Comparison of ENCODE assay signal across 31 cellular contexts in the genomic region with DNA sequence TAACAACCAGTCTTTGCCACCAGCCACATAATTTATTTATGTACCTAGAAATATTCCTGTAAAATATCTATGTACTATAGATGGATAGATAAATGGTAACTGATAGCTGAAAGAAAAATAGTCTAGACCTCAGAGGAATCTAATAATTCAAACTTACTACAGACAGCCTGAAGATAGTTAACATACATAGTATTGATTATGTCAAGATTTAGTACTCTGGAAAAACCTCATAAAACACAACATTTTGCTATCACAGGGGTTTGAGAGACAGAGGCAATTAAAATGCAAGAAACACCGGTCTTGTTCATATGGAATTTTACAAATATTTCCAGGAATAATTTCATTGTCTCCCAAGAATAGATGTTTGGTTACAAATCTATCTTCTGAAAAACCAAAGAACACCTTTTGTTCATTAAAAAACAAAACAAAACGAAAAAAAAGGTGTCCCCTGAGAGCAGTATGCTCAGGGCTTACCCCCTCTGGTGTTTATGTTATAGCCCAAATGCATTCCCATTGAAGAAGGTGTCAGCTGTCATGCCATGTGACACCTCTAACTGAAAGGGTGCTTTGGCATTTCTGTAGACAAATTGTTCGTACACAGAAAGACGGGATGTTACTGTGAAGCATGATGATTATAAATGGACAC.
"Had no signal": no experiment of that assay in that cellular context is flagged by ENCODE, and none has a peak within 500 bp of the region (broad histone marks: within the 10 kb centered on the region; RNA-seq: fewer than 3 reads in every experiment).

No MANE protein-coding gene starts in this region.

- H3K27me3 ChIP-seq: brain microvascular endothelial cell, Peyer's patch had no signal

- H3K36me3 ChIP-seq: brain microvascular endothelial cell, Peyer's patch, WERI-Rb-1 had no signal

- H3K4me3 Mint-ChIP-seq: activated CD4-positive, alpha-beta T cell treated with anti-CD3 and anti-CD28 coated beads, Interleukin-2, amount 10 ng/mL, durations not matched to agents 24 days and 14 days; activated CD8-positive, alpha-beta T cell treated with anti-CD3 and anti-CD28 coated beads for 36 hours; activated naive CD8-positive, alpha-beta T cell treated with anti-CD3 and anti-CD28 coated beads for 36 hours; activated T-cell treated with anti-CD3 and anti-CD28 coated beads, Interleukin-2, amount 50 U/mL, for 72 hours; activated T-helper 17 cell treated with anti-CD3 and anti-CD28 coated beads, Interleukin-2, amount 50 U/mL, for 72 hours had no signal

- H3K4me3 ChIP-seq: K562, Peyer's patch had no signal

- H3K4me1 Mint-ChIP-seq: activated CD4-positive, alpha-beta T cell treated with anti-CD3 and anti-CD28 coated beads, Interleukin-2, amount 10 ng/mL, durations not matched to agents 24 days and 14 days; activated naive CD8-positive, alpha-beta T cell treated with anti-CD3 and anti-CD28 coated beads for 36 hours; activated T-helper 17 cell treated with anti-CD3 and anti-CD28 coated beads, Interleukin-2, amount 50 U/mL, for 72 hours had no signal

- H3K9me3 ChIP-seq: Peyer's patch had no signal

- H3K36me3 Mint-ChIP-seq: activated naive CD8-positive, alpha-beta T cell treated with anti-CD3 and anti-CD28 coated beads for 36 hours had no signal

- ATAC-seq: activated CD8-positive, alpha-beta T cell treated with anti-CD3 and anti-CD28 coated beads for 36 hours; activated T-cell treated with anti-CD3 and anti-CD28 coated beads, Interleukin-2, amount 50 U/mL, for 72 hours; activated T-helper 17 cell treated with anti-CD3 and anti-CD28 coated beads, Interleukin-2, amount 50 U/mL, for 72 hours; K562; PC-3 had no signal

- H3K4me1 ChIP-seq: Peyer's patch had no signal

- DNase-seq: activated CD4-positive, alpha-beta T cell treated with anti-CD3 and anti-CD28 coated beads, Interleukin-2, amount 10 ng/mL, durations not matched to agents 24 days and 14 days; activated CD4-positive, alpha-beta T cell treated with anti-CD3 and anti-CD28 coated beads, Interleukin-2, amount 50 U/mL, for 4 hours; activated CD8-positive, alpha-beta T cell treated with anti-CD3 and anti-CD28 coated beads for 36 hours; activated effector memory CD4-positive, alpha-beta T cell treated with anti-CD3 and anti-CD28 coated beads, Interleukin-2, amount 50 U/mL, for 16 hours; activated naive CD4-positive, alpha-beta T cell; activated naive CD4-positive, alpha-beta T cell treated with anti-CD3 and anti-CD28 coated beads, Interleukin-2, amount 50 U/mL, for 16 hours; activated naive CD8-positive, alpha-beta T cell treated with anti-CD3 and anti-CD28 coated beads for 36 hours; activated T-cell treated with anti-CD3 and anti-CD28 coated beads, Interleukin-2, amount 50 U/mL, for 1 hour; activated T-cell treated with anti-CD3 and anti-CD28 coated beads, Interleukin-2, amount 50 U/mL, for 72 hours; amniotic stem cell; aorta; brain microvascular endothelial cell; central memory CD4-positive, alpha-beta T cell; NCI-H1105; NCI-H1417 treated with DMSO at 0.1 percent for 48 hours; NCI-H187 treated with DMSO at 0.1 percent for 48 hours; NCI-H2227 treated with DMSO at 0.1 percent for 48 hours; NCI-H446; NCI-H510A treated with DMSO at 0.1 percent for 48 hours; NCI-H526 treated with DMSO at 0.1 percent for 48 hours; NCI-H774; PC-3; Peyer's patch; RPMI8226; SHP77 treated with DMSO at 0.1 percent for 48 hours; SW 1271; T-helper 1 cell; T1000; WERI-Rb-1 had no signal

- H3K9me3 Mint-ChIP-seq: activated CD4-positive, alpha-beta T cell treated with anti-CD3 and anti-CD28 coated beads, Interleukin-2, amount 10 ng/mL, durations not matched to agents 24 days and 14 days; activated CD8-positive, alpha-beta T cell treated with anti-CD3 and anti-CD28 coated beads for 36 hours; activated naive CD8-positive, alpha-beta T cell treated with anti-CD3 and anti-CD28 coated beads for 36 hours; activated T-cell treated with anti-CD3 and anti-CD28 coated beads, Interleukin-2, amount 50 U/mL, for 72 hours; activated T-helper 17 cell treated with anti-CD3 and anti-CD28 coated beads, Interleukin-2, amount 50 U/mL, for 72 hours had no signal

- H3K27ac ChIP-seq: brain microvascular endothelial cell, Peyer's patch, WERI-Rb-1 had no signal

- H3K27me3 Mint-ChIP-seq: activated CD4-positive, alpha-beta T cell treated with anti-CD3 and anti-CD28 coated beads, Interleukin-2, amount 10 ng/mL, durations not matched to agents 24 days and 14 days had no signal

- H3K27ac Mint-ChIP-seq: activated CD4-positive, alpha-beta T cell treated with anti-CD3 and anti-CD28 coated beads, Interleukin-2, amount 10 ng/mL, durations not matched to agents 24 days and 14 days; activated CD8-positive, alpha-beta T cell treated with anti-CD3 and anti-CD28 coated beads for 36 hours; activated naive CD8-positive, alpha-beta T cell treated with anti-CD3 and anti-CD28 coated beads for 36 hours; activated T-cell treated with anti-CD3 and anti-CD28 coated beads, Interleukin-2, amount 50 U/mL, for 72 hours; activated T-helper 17 cell treated with anti-CD3 and anti-CD28 coated beads, Interleukin-2, amount 50 U/mL, for 72 hours had no signal
